ENCODE assay signal across 8 cellular contexts in genomic region chr10:80077869-80078447, GRCh38. TPM values are rescaled to one million over a fixed set of nuclear protein-coding genes. Genes with fewer than 3 reads are reported as not detected.
DNase-seq lines count a peak whose midpoint lies in the region; ATAC-seq and TF ChIP-seq lines count a peak whose summit lies in the region.

No MANE protein-coding gene starts in this region.

- peaks cover 0 to 9% of the 10 kb centered on the region in 2 donors for H3K36me3 ChIP-seq in left lung
- H3K36me3 ChIP-seq in tibial artery = peaks cover 0 to 8% (median 6%) of the 10 kb centered on the region in 3 donors

- intact Hi-C loops in left lung (cut with DNase I) (no loop called here), tibial artery (cut with DNase I; ENCODE audit: low total_unique reads) (no loop called here)

- peak overlapping the region; percentile 70 to 73 for H3K4me3 ChIP-seq in left lung
- H3K4me3 ChIP-seq in tibial artery = peak overlapping the region; percentile 88 to 89

- no peaks in the 10 kb centered on the region for H3K27me3 ChIP-seq in left lung
- no peaks in the 10 kb centered on the region for H3K27me3 ChIP-seq in tibial artery

- no peak for DNase-seq in activated T-cell treated with anti-CD3 and anti-CD28 coated beads, Interleukin-2, amount 50 U/mL, for 4 hours
- DNase-seq in activated T-cell treated with anti-CD3 and anti-CD28 coated beads for 4 hours (no peak), left lung (no peak), tibial artery (no peak), foreskin melanocyte (no peak)
- no peak for DNase-seq in activated naive CD8-positive, alpha-beta T cell treated with anti-CD3 and anti-CD28 coated beads, Interleukin-2, amount 10 ng/mL, durations not matched to agents 7 days and 5 days

- peak overlapping the region; percentile 94 to 98 for H3K27ac ChIP-seq in left lung
- peak overlapping the region; percentile 96 for H3K27ac ChIP-seq in tibial artery

- H3K4me3 Mint-ChIP-seq in activated T-cell treated with anti-CD3 and anti-CD28 coated beads, Interleukin-2, amount 50 U/mL, for 4 hours = peak overlapping the region; percentile 99
- peak overlapping the region; percentile 99 for H3K4me3 Mint-ChIP-seq in activated naive CD8-positive, alpha-beta T cell treated with anti-CD3 and anti-CD28 coated beads, Interleukin-2, amount 10 ng/mL, durations not matched to agents 7 days and 5 days

- no peaks in the 10 kb centered on the region for H3K27me3 Mint-ChIP-seq in activated T-cell treated with anti-CD3 and anti-CD28 coated beads, Interleukin-2, amount 50 U/mL, for 4 hours (ENCODE audit: low read depth)
- H3K27me3 Mint-ChIP-seq in activated naive CD8-positive, alpha-beta T cell treated with anti-CD3 and anti-CD28 coated beads, Interleukin-2, amount 10 ng/mL, durations not matched to agents 7 days and 5 days = no peaks in the 10 kb centered on the region

- H3K27ac Mint-ChIP-seq in activated naive CD8-positive, alpha-beta T cell treated with anti-CD3 and anti-CD28 coated beads, Interleukin-2, amount 10 ng/mL, durations not matched to agents 7 days and 5 days = peak overlapping the region; percentile 93

- peaks cover 8% of the 10 kb centered on the region for H3K36me3 Mint-ChIP-seq in activated T-cell treated with anti-CD3 and anti-CD28 coated beads, Interleukin-2, amount 50 U/mL, for 4 hours (ENCODE audit: insufficient read depth)
- H3K36me3 Mint-ChIP-seq in activated naive CD8-positive, alpha-beta T cell treated with anti-CD3 and anti-CD28 coated beads, Interleukin-2, amount 10 ng/mL, durations not matched to agents 7 days and 5 days = no peaks in the 10 kb centered on the region

- no peak for TF ChIP-seq CTCF in left lung (IDR thresholded peaks at IDR 0.05)
- TF ChIP-seq CTCF in tibial artery (IDR thresholded peaks at IDR 0.05) = no peak

- POLR2A ChIA-PET in activated naive CD8-positive, alpha-beta T cell treated with anti-CD3 and anti-CD28 coated beads, Interleukin-2, amount 10 ng/mL, durations not matched to agents 7 days and 5 days (lab: Charles Lee) = interaction anchor here (0.7 kb wide), 1 partner anchor 148 kb away, joined by 3 read pairs; no protein-coding TSS in a partner anchor

- peaks cover 26% of the 10 kb centered on the region for H3K4me1 Mint-ChIP-seq in activated T-cell treated with anti-CD3 and anti-CD28 coated beads, Interleukin-2, amount 50 U/mL, for 4 hours (ENCODE audit: low read depth)
- peaks cover 11% of the 10 kb centered on the region for H3K4me1 Mint-ChIP-seq in activated naive CD8-positive, alpha-beta T cell treated with anti-CD3 and anti-CD28 coated beads, Interleukin-2, amount 10 ng/mL, durations not matched to agents 7 days and 5 days

- H3K9me3 ChIP-seq in left lung = no peaks in the 10 kb centered on the region
- no peaks in the 10 kb centered on the region for H3K9me3 ChIP-seq in tibial artery

- peak in 1 of 2 donors; percentile 5 for ATAC-seq in activated T-cell treated with anti-CD3 and anti-CD28 coated beads, Interleukin-2, amount 50 U/mL, for 4 hours
- ATAC-seq in activated naive CD8-positive, alpha-beta T cell treated with anti-CD3 and anti-CD28 coated beads, Interleukin-2, amount 10 ng/mL, durations not matched to agents 7 days and 5 days (ENCODE audit: low read depth) = no peak
- no peak for ATAC-seq in left lung
- no peak for ATAC-seq in activated CD4-positive, CD25-positive, alpha-beta regulatory T cell treated with anti-CD3 and anti-CD28 coated beads, Interleukin-2, amount 50 U/mL, for 24 hours
- no peak for ATAC-seq in GM21576 (IDR thresholded peaks at IDR 0.05; ENCODE audit: unreplicated experiment)

- H3K9me3 Mint-ChIP-seq in activated T-cell treated with anti-CD3 and anti-CD28 coated beads, Interleukin-2, amount 50 U/mL, for 4 hours = no peaks in the 10 kb centered on the region
- no peaks in the 10 kb centered on the region for H3K9me3 Mint-ChIP-seq in activated naive CD8-positive, alpha-beta T cell treated with anti-CD3 and anti-CD28 coated beads, Interleukin-2, amount 10 ng/mL, durations not matched to agents 7 days and 5 days

- H3K4me1 ChIP-seq in left lung (peaks cover 4 to 17% of the 10 kb centered on the region in 2 donors), tibial artery (peaks cover 0 to 16% (median 8%) of the 10 kb centered on the region in 4 donors)

RNA-seq across cellular contexts. Expression of gene TMEM254, which starts 0.5 kb away (rescaled TPM):
- total RNA-seq in activated T-cell treated with anti-CD3 and anti-CD28 coated beads, Interleukin-2, amount 50 U/mL, for 4 hours = 10 to 100 TPM in 1 of 3 donors, 1 to 10 TPM in 2; 9.7 to 12.2 (median 9.7) TPM
- 10 to 100 TPM; 13.2 to 13.8 TPM for total RNA-seq in activated naive CD8-positive, alpha-beta T cell treated with anti-CD3 and anti-CD28 coated beads, Interleukin-2, amount 10 ng/mL, durations not matched to agents 7 days and 5 days
- 10 to 100 TPM; 18.2 to 22.4 TPM for total RNA-seq in left lung

RNA-seq across cellular contexts. Expression of gene PLAC9, which starts 54.6 kb away (rescaled TPM):
- total RNA-seq in activated T-cell treated with anti-CD3 and anti-CD28 coated beads, Interleukin-2, amount 50 U/mL, for 4 hours = not detected
- total RNA-seq in activated naive CD8-positive, alpha-beta T cell treated with anti-CD3 and anti-CD28 coated beads, Interleukin-2, amount 10 ng/mL, durations not matched to agents 7 days and 5 days = not detected
- total RNA-seq in left lung = 10 to 100 TPM; 35.0 to 53.8 TPM

Comparison
In these comparisons a context has a peak if more than half of its experiments do, and no peak if none do; other contexts are left out.
1. RNA of gene PLAC9, which starts 54.6 kb away (total RNA-seq): 35.0 to 53.8 TPM in left lung; not detected in activated T-cell treated with anti-CD3 and anti-CD28 coated beads, Interleukin-2, amount 50 U/mL, for 4 hours and not detected in activated naive CD8-positive, alpha-beta T cell treated with anti-CD3 and anti-CD28 coated beads, Interleukin-2, amount 10 ng/mL, durations not matched to agents 7 days and 5 days; every median in the first group is over 10 times any median in the second.